In the genomic region with DNA sequence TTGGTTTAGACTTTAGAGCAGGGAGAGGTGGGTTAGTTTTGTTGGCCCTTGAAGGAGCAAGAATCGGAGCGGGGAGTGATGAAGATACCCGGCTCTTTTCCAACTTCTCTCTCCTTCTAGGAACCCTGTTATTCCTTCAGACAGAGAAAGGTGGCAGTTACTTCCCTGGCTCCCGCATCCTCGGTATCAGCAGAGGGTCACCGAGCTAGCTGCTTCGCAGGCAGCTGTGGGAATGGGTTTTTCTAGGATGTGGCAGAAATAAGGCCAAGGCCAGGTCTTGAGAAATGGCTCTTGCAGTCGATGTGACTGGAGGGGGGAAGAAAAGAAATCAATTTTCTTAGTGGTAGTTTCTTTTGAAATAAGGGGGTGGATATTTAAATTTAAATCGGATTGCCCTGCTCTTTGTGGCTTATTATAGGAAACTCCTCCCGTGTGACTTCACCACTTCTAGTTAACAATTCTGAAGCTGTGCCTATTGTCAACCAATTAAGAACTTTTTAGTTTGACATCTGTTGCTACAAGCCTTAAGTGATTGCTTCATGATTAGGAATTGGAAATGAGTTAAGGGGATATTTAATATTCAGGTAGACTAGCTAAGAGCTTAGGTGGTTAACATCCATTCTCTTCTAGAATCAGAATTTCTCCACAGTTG, we compare ENCODE assay signal across 8 cellular contexts. TPM values are rescaled to one million over a fixed set of nuclear protein-coding genes. Genes with fewer than 3 reads are reported as not detected.
A peak's percentile ranks its signal among the peaks of the same experiment; 100 is the strongest.
DNase-seq lines count a peak whose midpoint lies in the region; ATAC-seq and TF ChIP-seq lines count a peak whose summit lies in the region.

No MANE protein-coding gene starts in this region.

- peaks cover 9% of the 10 kb centered on the region for H3K36me3 ChIP-seq in cardiac muscle cell
- H3K36me3 ChIP-seq in ascending aorta, result peaks cover 12 to 18% of the 10 kb centered on the region in 2 donors
- peaks cover 20% of the 10 kb centered on the region for H3K36me3 ChIP-seq in lower lobe of right lung
- peaks cover 19% of the 10 kb centered on the region for H3K36me3 ChIP-seq in upper lobe of right lung

- H3K4me3 ChIP-seq in cardiac muscle cell (peak overlapping the region; percentile 97), ascending aorta (peak overlapping the region; percentile 97 to 99), lower lobe of right lung (peak overlapping the region; percentile 78), upper lobe of right lung (peak overlapping the region; percentile 96)

- H3K4me1 ChIP-seq in cardiac muscle cell (ENCODE audit: low read depth) (peaks cover 10% of the 10 kb centered on the region), ascending aorta (peaks cover 4 to 24% of the 10 kb centered on the region in 2 donors), lower lobe of right lung (peaks cover 41% of the 10 kb centered on the region), upper lobe of right lung (peaks cover 30% of the 10 kb centered on the region)

- intact Hi-C loops in left ventricle myocardium superior (cut with micrococcal nuclease) (no loop called here), ascending aorta (cut with DNase I) (loop anchor here (5.0 to 10.0 kb wide), 3 partner anchors 260 to 408 kb away; a partner anchor contains a TSS), lower lobe of right lung (cut with DNase I) (no loop called here), upper lobe of right lung (cut with DNase I) (no loop called here), posterior vena cava (cut with DNase I) (no loop called here)

- H3K27ac ChIP-seq in cardiac muscle cell, result peak overlapping the region; percentile 68
- peak overlapping the region; percentile 86 to 92 for H3K27ac ChIP-seq in ascending aorta
- H3K27ac ChIP-seq in lower lobe of right lung, result peak overlapping the region; percentile 90
- H3K27ac ChIP-seq in upper lobe of right lung, result peak overlapping the region; percentile 88

- no peaks in the 10 kb centered on the region for H3K9me3 ChIP-seq in cardiac muscle cell (ENCODE audit: low read depth)
- no peaks in the 10 kb centered on the region for H3K9me3 ChIP-seq in ascending aorta
- no peaks in the 10 kb centered on the region for H3K9me3 ChIP-seq in lower lobe of right lung
- H3K9me3 ChIP-seq in upper lobe of right lung, result no peaks in the 10 kb centered on the region

- DNase-seq in cardiac muscle cell (ENCODE audit: low read depth in 1 of 2, low spot score in 1 of 2), result no peak
- DNase-seq in left ventricle myocardium superior, result no peak
- DNase-seq in ascending aorta (ENCODE audit: low spot score in 2 of 2), result no peak
- no peak for DNase-seq in lower lobe of right lung
- no peak for DNase-seq in upper lobe of right lung
- DNase-seq in posterior vena cava (ENCODE audit: low spot score), result no peak
- no peak for DNase-seq in NCI-H1092 treated with DMSO at 0.1 percent for 48 hours (lab: John Stamatoyannopoulos, UW)

- H3K27me3 ChIP-seq in cardiac muscle cell (no peaks in the 10 kb centered on the region), ascending aorta (no peaks in the 10 kb centered on the region), lower lobe of right lung (ENCODE audit: low read depth) (no peaks in the 10 kb centered on the region), upper lobe of right lung (no peaks in the 10 kb centered on the region)

- ATAC-seq in left ventricle myocardium superior, result no peak
- ATAC-seq in lower lobe of right lung, result no peak
- no peak for ATAC-seq in upper lobe of right lung
- ATAC-seq in HG02970 (IDR thresholded peaks at IDR 0.05; ENCODE audit: low FRiP score, unreplicated experiment), result no peak

- TF ChIP-seq CTCF in cardiac muscle cell (IDR thresholded peaks at IDR 0.05; ENCODE audit: low read depth, low read length), result no peak
- no peak for TF ChIP-seq CTCF in ascending aorta (IDR thresholded peaks at IDR 0.05)
- TF ChIP-seq CTCF in lower lobe of right lung (IDR thresholded peaks at IDR 0.05), result no peak
- TF ChIP-seq CTCF in upper lobe of right lung (IDR thresholded peaks at IDR 0.05), result no peak

RNA-seq across cellular contexts. Expression of a gene that starts 1.4 kb away (rescaled TPM):
- total RNA-seq in cardiac muscle cell (15.5 and 20.8 TPM in 2 replicates), left ventricle myocardium superior (39.2 TPM), ascending aorta (36.5 TPM), lower lobe of right lung (43.2 TPM), upper lobe of right lung (43.2 TPM), posterior vena cava (10 to 100 TPM; 34.6 to 50.5 TPM)
- 37.2 and 37.5 TPM in 2 replicates for polyA plus RNA-seq in cardiac muscle cell

RNA-seq across cellular contexts. Expression of a gene that starts 30.8 kb away (rescaled TPM):
- total RNA-seq in cardiac muscle cell, result 68.9 and 81.2 TPM in 2 replicates
- 66.0 and 67.7 TPM in 2 replicates for polyA plus RNA-seq in cardiac muscle cell
- total RNA-seq in left ventricle myocardium superior, result 37.8 TPM
- not detected for total RNA-seq in ascending aorta
- total RNA-seq in lower lobe of right lung, result 0.21 TPM
- total RNA-seq in upper lobe of right lung, result not detected
- total RNA-seq in posterior vena cava, result not detected

Comparison
In these comparisons a context has a peak if more than half of its experiments do, and no peak if none do; other contexts are left out.
1. RNA of a gene that starts 30.8 kb away (total RNA-seq): 68.9 to 81.2 TPM in cardiac muscle cell and 37.8 TPM in left ventricle myocardium superior (single experiment); 0.21 TPM in lower lobe of right lung (single experiment), not detected in ascending aorta (single experiment), not detected in upper lobe of right lung (single experiment) and not detected in posterior vena cava; every median in the first group is over 10 times any median in the second.
2. Peak in every context shown above with its lines, with median percentiles within 50 percentile points of each other: H3K27ac ChIP-seq and H3K4me3 ChIP-seq.